Comparison of ENCODE assay signal across 27 cellular contexts in the genomic region with DNA sequence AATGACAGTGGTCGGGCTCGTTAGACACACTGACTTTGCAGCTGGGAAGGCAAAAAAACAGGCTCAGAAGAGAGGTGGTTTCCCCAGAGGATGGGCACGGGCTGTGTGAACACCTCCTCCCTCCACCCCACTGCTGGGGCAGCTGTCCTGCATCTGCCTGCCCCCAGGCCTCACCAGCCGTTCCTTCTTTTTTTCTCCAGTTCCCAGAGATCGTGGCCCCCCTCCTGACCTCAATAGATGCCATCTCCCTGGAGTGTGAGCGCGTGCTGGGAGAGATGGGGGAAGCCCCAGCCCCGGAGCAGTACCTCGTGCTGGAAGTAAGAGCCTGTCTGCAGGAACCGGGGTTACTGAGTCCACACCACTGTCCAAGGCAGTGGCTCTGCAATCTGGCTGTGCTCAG.
"Had no signal": no experiment of that assay in that cellular context is flagged by ENCODE, and none has a peak within 500 bp of the region (broad histone marks: within the 10 kb centered on the region; RNA-seq: fewer than 3 reads in every experiment).

No MANE protein-coding gene starts in this region.

- H3K27me3 ChIP-seq: dorsolateral prefrontal cortex, gastrocnemius medialis, heart left ventricle, hepatocyte, left lung, pancreas, right atrium auricular region, suprapubic skin, thyroid gland had no signal

- H2AFZ ChIP-seq: hepatocyte had no signal

- H3K4me1 ChIP-seq: pancreas, suprapubic skin had no signal

- H3K9me3 ChIP-seq: gastrocnemius medialis, heart left ventricle, left lung, mucosa of descending colon, pancreas, right atrium auricular region, suprapubic skin, thyroid gland had no signal

- H3K27ac ChIP-seq: dorsolateral prefrontal cortex, epithelial cell of prostate, hepatocyte, left lung, pancreas, suprapubic skin, thyroid gland had no signal

- ATAC-seq: esophagus mucosa; gastrocnemius medialis; heart left ventricle; left cardiac atrium; left lung; mucosa of descending colon; pancreas; sciatic nerve; stimulated activated naive CD8-positive, alpha-beta T cell treated with anti-CD3 and anti-CD28 coated beads, Interleukin-15, amount 100 ng/mL, for 72 hours had no signal

- H3K4me3 ChIP-seq: dorsolateral prefrontal cortex, gastrocnemius medialis, heart left ventricle, hepatocyte, left lung, mucosa of descending colon, pancreas, right atrium auricular region, smooth muscle cell, suprapubic skin, thyroid gland had no signal

- DNase-seq: dorsolateral prefrontal cortex; effector CD8-positive, alpha-beta T cell; endodermal cell; foreskin fibroblast; gastrocnemius medialis; heart left ventricle; left cardiac atrium; mesenchymal stem cell; mucosa of descending colon; naive B cell; nucleus accumbens; pancreas; stimulated activated CD4-positive, alpha-beta T cell treated with anti-CD3 and anti-CD28 coated beads, Interleukin-12 subunit alpha, Interleukin-12 subunit beta, amount 100 ng/mL, for 4 hours; stimulated activated CD4-positive, alpha-beta T cell treated with anti-CD3 and anti-CD28 coated beads, Interleukin-1b, Interleukin-23, amount 100 ng/mL, for 48 hours; stimulated activated CD4-positive, alpha-beta T cell treated with anti-CD3 and anti-CD28 coated beads, Interleukin-4, amount 100 ng/mL, for 1 hour; stimulated activated CD8-positive, alpha-beta memory T cell treated with anti-CD3 and anti-CD28 coated beads, Interleukin-4, amount 100 ng/mL, for 48 hours; stimulated activated naive CD4-positive, alpha-beta T cell; stimulated activated naive CD8-positive, alpha-beta T cell treated with anti-CD3 and anti-CD28 coated beads, Interleukin-15, amount 100 ng/mL, for 72 hours; thyroid gland had no signal

- H3K4me2 ChIP-seq: hepatocyte, smooth muscle cell had no signal

- H3K79me2 ChIP-seq: hepatocyte had no signal

- H3K36me3 ChIP-seq: pancreas, right atrium auricular region had no signal
